In the genomic region with DNA sequence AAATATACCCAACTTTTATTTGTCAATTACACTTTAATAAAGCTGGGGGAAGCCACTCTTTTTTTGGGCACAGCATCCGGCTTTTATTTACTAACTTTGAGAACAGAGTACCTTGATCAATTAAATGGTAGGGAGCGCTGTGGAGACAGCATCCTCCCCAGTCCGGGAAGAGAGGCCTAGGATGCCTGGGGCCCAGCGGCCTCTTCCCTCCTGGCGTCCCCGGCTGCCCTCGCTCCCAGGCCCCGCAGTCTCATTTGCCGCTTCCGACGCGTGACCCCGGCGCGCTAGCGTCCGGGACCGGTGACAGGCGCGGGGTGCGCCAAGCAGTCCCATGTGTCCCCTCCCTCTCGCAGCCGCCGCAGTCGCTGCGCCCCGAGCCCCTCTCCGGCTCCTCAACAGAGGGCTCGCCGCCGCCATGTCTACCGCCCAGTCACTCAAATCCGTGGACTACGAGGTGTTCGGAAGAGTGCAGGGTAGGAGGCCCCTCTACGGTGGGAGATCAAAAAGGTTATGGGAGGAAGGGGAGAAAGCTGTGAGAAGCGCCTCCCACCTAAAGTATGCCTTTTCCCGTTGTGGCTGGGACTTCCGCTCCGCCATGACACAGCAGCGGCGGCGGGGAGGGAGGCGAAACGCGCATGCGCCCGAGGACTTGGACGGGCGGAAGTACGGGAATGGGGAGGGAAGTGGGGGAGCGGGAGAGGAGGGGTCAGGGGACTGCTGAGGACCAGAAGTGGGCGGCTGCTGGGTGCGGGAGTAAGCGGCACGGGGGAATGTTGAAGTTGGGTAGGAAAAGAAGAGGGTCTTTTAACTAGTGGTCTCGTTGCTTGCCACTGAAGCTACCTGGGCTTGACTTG, we compare ENCODE assay signal across 8 cellular contexts. TPM values are rescaled to one million over a fixed set of nuclear protein-coding genes. Genes with fewer than 3 reads are reported as not detected.
A peak's percentile ranks its signal among the peaks of the same experiment; 100 is the strongest.
DNase-seq lines count a peak whose midpoint lies in the region; ATAC-seq and TF ChIP-seq lines count a peak whose summit lies in the region.

ACYP2 (plus strand) TSS at position 332 of the 854 bp plus-strand sequence.

- BruUV-seq in PC-3 (replicated peaks; lab: Mats Ljungman, UMichigan) = TSS peak; percentile 74

- H3K27me3 ChIP-seq in PC-3 (ENCODE audit: low read length) = no peaks in the 10 kb centered on the region
- H3K27me3 ChIP-seq in mucosa of rectum (ENCODE audit: control insufficient read depth in 2 of 2, insufficient read depth in 2 of 2, low read length in 2 of 2) = no peaks in the 10 kb centered on the region

- peak within 1 kb of the TSS; percentile 93 for H2AFZ ChIP-seq in PC-3 (ENCODE audit: low read length)

- H3K27ac ChIP-seq in PC-3 (ENCODE audit: low read length) (peak within 1 kb of the TSS; percentile 92), mucosa of rectum (ENCODE audit: low read depth in 2 of 2, low read length in 2 of 2) (peak within 1 kb of the TSS; percentile 98 to 99)

- H3K4me2 ChIP-seq in PC-3 (ENCODE audit: low read length) = peak within 1 kb of the TSS; percentile 86

- intact Hi-C loops in PC-3 (cut with micrococcal nuclease) = loop anchor here (2.0 to 10.0 kb wide), 3 partner anchors 217 to 719 kb away; a partner anchor contains a TSS

- H3K9me3 ChIP-seq in PC-3 (ENCODE audit: low read length) = peaks cover 8% of the 10 kb centered on the region; the same call in 1 of the 2 replicates
- peaks cover 0 to 1% of the 10 kb centered on the region in 2 donors for H3K9me3 ChIP-seq in mucosa of rectum (ENCODE audit: control insufficient read depth in 2 of 2, low read length in 2 of 2)

- H3K36me3 ChIP-seq in PC-3 (ENCODE audit: low read depth, low read length) (peaks cover 6% of the 10 kb centered on the region; the same call in 1 of the 2 replicates), mucosa of rectum (ENCODE audit: control insufficient read depth in 2 of 2, insufficient read depth in 2 of 2, low read length in 2 of 2) (no peaks in the 10 kb centered on the region)

- H4K20me1 ChIP-seq in PC-3 (ENCODE audit: low read length) = no peaks in the 10 kb centered on the region

- peak within 1 kb of the TSS; percentile 69 for H3K4me3 ChIP-seq in Jurkat, Clone E6-1 (ENCODE audit: low read length)
- H3K4me3 ChIP-seq in PC-3 (ENCODE audit: low read length) (peak within 1 kb of the TSS; percentile 82), epithelial cell of proximal tubule (ENCODE audit: low read depth, low read length) (peak within 1 kb of the TSS; percentile 92), mucosa of rectum (ENCODE audit: low read length in 2 of 2) (peak within 1 kb of the TSS; percentile 94 to 95)

- H3K79me2 ChIP-seq in PC-3 (ENCODE audit: low read length) = no peaks in the 10 kb centered on the region

- CTCF ChIA-PET in PC-3 (lab: Charles Lee) = no interaction called here

- H3K9ac ChIP-seq in PC-3 (ENCODE audit: low read length) (peak within 1 kb of the TSS; percentile 99), mucosa of rectum (ENCODE audit: low read depth in 1 of 2, low read length in 2 of 2) (peak within 1 kb of the TSS; percentile 99)

- ATAC-seq in GM21717 (IDR thresholded peaks at IDR 0.05; ENCODE audit: unreplicated experiment) = peak; percentile 85
- ATAC-seq in PC-3 = peak; percentile 90

- DNase-seq in DMS53 treated with DMSO at 0.1 percent for 48 hours (lab: John Stamatoyannopoulos, UW; ENCODE audit: unreplicated experiment) (peak; percentile 91), PC-3 (peak; percentile 93), activated T-cell treated with anti-CD3 and anti-CD28 coated beads for 48 hours (ENCODE audit: low read depth) (peak; percentile 88), epithelial cell of proximal tubule (ENCODE audit: low read depth) (peak; percentile 45)
- peak; percentile 95 for DNase-seq in Jurkat, Clone E6-1 (ENCODE audit: low read depth, low spot score)
- DNase-seq in stimulated activated CD8-positive, alpha-beta memory T cell treated with anti-CD3 and anti-CD28 coated beads, Interleukin-4, amount 100 ng/mL, for 4 hours (ENCODE audit: low read depth in 2 of 2, low spot score in 1 of 2) = peak; percentile 81 to 86

- no peaks in the 10 kb centered on the region for H3F3A ChIP-seq in PC-3 (ENCODE audit: low read length, unreplicated experiment)

- peak; percentile 42; the same call in 1 of the 2 replicates for TF ChIP-seq CTCF in PC-3 (conservative IDR thresholded peaks at IDR 0.05; ENCODE audit: low read depth, low read length)
- TF ChIP-seq CTCF in epithelial cell of proximal tubule (conservative IDR thresholded peaks at IDR 0.05; ENCODE audit: low read depth, low read length) = peak; percentile 34

- H3K9me2 ChIP-seq in PC-3 (replicated peaks; ENCODE audit: low read length) = no peaks in the 10 kb centered on the region

- H3K4me1 ChIP-seq in PC-3 (ENCODE audit: insufficient read depth, low read length) (peaks cover 8% of the 10 kb centered on the region; the same call in 1 of the 2 replicates), mucosa of rectum (ENCODE audit: control insufficient read depth in 2 of 2, insufficient read depth in 2 of 2, low read length in 2 of 2) (peaks cover 0 to 2% of the 10 kb centered on the region in 2 donors)

- POLR2A ChIA-PET in PC-3 (lab: Charles Lee; ENCODE audit: unreplicated experiment) = interaction anchor here (0.6 kb wide), 1 partner anchor 11 kb away, joined by 3 read pairs; no protein-coding TSS in a partner anchor

RNA-seq across cellular contexts. Expression of gene ACYP2, which starts in this region (rescaled TPM):
- 13.7 TPM for polyA plus RNA-seq in Jurkat, Clone E6-1 (2012; ENCODE audit: insufficient read depth, insufficient read length)
- 2.9 and 8.3 TPM in 2 replicates for total RNA-seq in PC-3 (2014; rRNA removed)
- 3.5 and 4.9 TPM in 2 replicates for total RNA-seq in epithelial cell of proximal tubule

Comparison
In these comparisons a context has a peak if more than half of its experiments do, and no peak if none do; other contexts are left out.
1. Peak in every context shown above with its lines: DNase-seq, ATAC-seq, H3K4me3 ChIP-seq and H3K27ac ChIP-seq.
2. DNase-seq: peak in every context shown above with its lines; median percentile 95 in Jurkat, Clone E6-1; 93 in PC-3; 91 in DMS53 treated with DMSO at 0.1 percent for 48 hours; 88 in activated T-cell treated with anti-CD3 and anti-CD28 coated beads for 48 hours; 84 in stimulated activated CD8-positive, alpha-beta memory T cell treated with anti-CD3 and anti-CD28 coated beads, Interleukin-4, amount 100 ng/mL, for 4 hours; 45 in epithelial cell of proximal tubule.